Comparison of ENCODE assay signal across 9 cellular contexts in genomic region chr22:46613606-46613997, GRCh38.
DNase-seq lines count a peak whose midpoint lies in the region; ATAC-seq and TF ChIP-seq lines count a peak whose summit lies in the region.
"Had no signal": no experiment of that assay in that cellular context is flagged by ENCODE, and none has a peak within 500 bp of the region (broad histone marks: within the 10 kb centered on the region; RNA-seq: fewer than 3 reads in every experiment).

No MANE protein-coding gene starts in this region.

- no peaks in the 10 kb centered on the region for H3K36me3 ChIP-seq in OCI-LY1 (ENCODE audit: insufficient read depth, low read length)
- no peaks in the 10 kb centered on the region for H3K36me3 ChIP-seq in rectal smooth muscle tissue (ENCODE audit: control insufficient read depth, insufficient read depth, low read length)

- H3K4me2 ChIP-seq in OCI-LY1 (ENCODE audit: low read length): peak overlapping the region; percentile 77

- peak overlapping the region; percentile 92 to 93 for H3K27ac Mint-ChIP-seq in effector memory CD8-positive, alpha-beta T cell

- H3F3A ChIP-seq in OCI-LY1 (ENCODE audit: insufficient read depth, low read length): no peaks in the 10 kb centered on the region

- DNase-seq in effector memory CD8-positive, alpha-beta T cell: no peak
- DNase-seq in LoVo (ENCODE audit: low spot score) (no peak), NCI-H2227 treated with DMSO at 0.1 percent for 48 hours (lab: John Stamatoyannopoulos, UW) (no peak), DMS79 (lab: John Stamatoyannopoulos, UW) (no peak), NOMO-1 treated with DMSO at 0.1 percent for 48 hours (lab: John Stamatoyannopoulos, UW; ENCODE audit: unreplicated experiment) (no peak)
- DNase-seq: retina had no signal

- H3K36me3 Mint-ChIP-seq in effector memory CD8-positive, alpha-beta T cell (ENCODE audit: insufficient read depth): peaks cover 4% of the 10 kb centered on the region

- no peaks in the 10 kb centered on the region for H3K79me2 ChIP-seq in OCI-LY1 (ENCODE audit: insufficient read depth, low read length)

- H3K4me3 Mint-ChIP-seq in effector memory CD8-positive, alpha-beta T cell: peak overlapping the region; percentile 89 to 94

- H3K27ac ChIP-seq in OCI-LY1 (ENCODE audit: low read depth, low read length, poor library complexity, severe bottlenecking) (peak overlapping the region; percentile 77), rectal smooth muscle tissue (ENCODE audit: low read depth, low read length) (no peak overlapping the region)

- no peak for TF ChIP-seq CTCF in GM12875 (IDR thresholded peaks at IDR 0.05; ENCODE audit: borderline replicate concordance, insufficient read depth, low read depth, low read length)
- no peak for TF ChIP-seq CTCF in OCI-LY1 (IDR thresholded peaks at IDR 0.05; ENCODE audit: low read length)

- no peaks in the 10 kb centered on the region for H3K9me2 ChIP-seq in OCI-LY1 (ENCODE audit: low read depth, low read length)

- H3K4me3 ChIP-seq in GM12875 (ENCODE audit: low read depth, low read length): peak overlapping the region; percentile 57
- H3K4me3 ChIP-seq in OCI-LY1 (ENCODE audit: low read depth, low read length, poor library complexity, severe bottlenecking): peak overlapping the region; percentile 62
- peak overlapping the region; percentile 39 for H3K4me3 ChIP-seq in rectal smooth muscle tissue (ENCODE audit: low read length)

- H3K4me1 ChIP-seq in OCI-LY1 (ENCODE audit: insufficient read depth, low read length, severe bottlenecking) (peaks cover 24% of the 10 kb centered on the region), rectal smooth muscle tissue (ENCODE audit: control insufficient read depth, insufficient read depth, low read length) (peaks cover 13% of the 10 kb centered on the region)

- H3K27me3 ChIP-seq in OCI-LY1 (ENCODE audit: insufficient read depth, low read length): no peaks in the 10 kb centered on the region
- no peaks in the 10 kb centered on the region for H3K27me3 ChIP-seq in rectal smooth muscle tissue (ENCODE audit: control insufficient read depth, insufficient read depth, low read length)

- no peaks in the 10 kb centered on the region for H3K9me3 Mint-ChIP-seq in effector memory CD8-positive, alpha-beta T cell

- H3K4me1 Mint-ChIP-seq in effector memory CD8-positive, alpha-beta T cell (ENCODE audit: low read depth in 2 of 2): peaks cover 20 to 32% of the 10 kb centered on the region in 2 donors

- H2AFZ ChIP-seq in OCI-LY1 (ENCODE audit: low read length): no peak overlapping the region

- ATAC-seq in effector memory CD8-positive, alpha-beta T cell (replicated peaks): no peak

- H3K27me3 Mint-ChIP-seq in effector memory CD8-positive, alpha-beta T cell: no peaks in the 10 kb centered on the region

- H3K9ac ChIP-seq in OCI-LY1 (ENCODE audit: low read length): peak overlapping the region; percentile 69
- no peak overlapping the region for H3K9ac ChIP-seq in rectal smooth muscle tissue (ENCODE audit: low read length)

- H4K20me1 ChIP-seq in OCI-LY1 (ENCODE audit: insufficient read depth, low read length): no peaks in the 10 kb centered on the region

- no peaks in the 10 kb centered on the region for H3K9me3 ChIP-seq in OCI-LY1 (ENCODE audit: low read length)
